8 cellular contexts compared by ENCODE assay signal in the genomic region with DNA sequence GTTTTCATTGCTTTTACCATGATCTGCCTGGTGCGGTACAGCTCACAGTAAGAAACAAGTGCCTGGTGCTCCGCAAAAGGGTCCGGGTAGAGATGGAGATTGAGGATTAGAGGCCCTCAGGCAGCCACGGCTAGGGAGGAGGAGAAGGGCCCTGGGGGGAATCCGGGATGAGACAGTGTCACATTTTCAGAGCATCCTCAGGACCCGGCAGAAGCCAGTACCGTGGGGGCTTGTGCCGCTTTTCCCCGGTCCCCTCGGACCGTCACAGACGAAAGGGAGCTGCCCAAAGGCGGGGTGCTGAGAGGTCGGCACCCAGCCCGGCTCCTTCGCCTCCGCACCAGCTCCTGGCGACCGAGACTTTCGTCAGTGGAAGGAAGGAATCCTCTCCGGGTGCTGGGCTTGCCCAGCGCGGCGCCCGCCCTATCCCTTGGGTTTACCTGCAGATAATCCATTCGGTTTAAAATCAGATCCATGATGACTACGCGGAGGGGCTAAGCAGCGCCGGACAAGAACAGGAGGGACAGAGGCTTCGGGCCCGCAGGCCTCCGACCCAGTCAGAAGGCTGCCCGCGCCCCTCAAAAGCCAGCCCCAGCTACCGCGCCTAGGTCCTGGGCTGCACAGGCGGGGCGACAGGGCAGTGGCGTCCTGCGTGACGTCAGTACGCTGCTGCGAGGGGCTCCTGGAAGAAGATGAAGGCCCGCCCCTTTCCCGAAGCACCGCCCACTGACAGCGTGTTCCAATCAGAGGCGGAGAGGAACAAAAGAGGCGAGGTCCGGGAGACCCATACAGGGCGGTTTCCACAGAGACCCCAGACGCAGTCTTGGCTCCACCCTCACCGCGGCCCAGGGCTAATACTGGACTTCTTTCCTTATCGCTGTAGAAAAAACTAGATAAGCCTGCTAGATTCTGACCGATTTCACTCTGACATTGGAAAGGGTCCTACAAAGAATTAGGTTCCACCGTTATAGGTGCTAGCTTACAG. TPM values are rescaled to one million over a fixed set of nuclear protein-coding genes. Genes with fewer than 3 reads are reported as not detected.
A peak's percentile ranks its signal among the peaks of the same experiment; 100 is the strongest.
DNase-seq lines count a peak whose midpoint lies in the region; ATAC-seq and TF ChIP-seq lines count a peak whose summit lies in the region.

Gene BBS7 (minus strand): TSS at position 634 of the 982 bp plus-strand sequence. CDS start 161 bp downstream, at position 473.

- H3K9me3 ChIP-seq in cardiac muscle cell (ENCODE audit: low read depth) (no peaks in the 10 kb centered on the region), parathyroid adenoma (ENCODE audit: control insufficient read depth, low read length) (no peaks in the 10 kb centered on the region), tibial nerve (peaks cover 0 to 7% (median 3%) of the 10 kb centered on the region in 4 donors)

- ATAC-seq in HG02798 (IDR thresholded peaks at IDR 0.05; ENCODE audit: poor library complexity, unreplicated experiment) (peak; percentile 99), T-cell (replicated peaks in 1 of 4) (peak; percentile 97 to 100 (median 100))

- POLR2A ChIA-PET in T-cell (lab: Charles Lee), result no interaction called here

- no peak for TF ChIP-seq CTCF in GM12875 (IDR thresholded peaks at IDR 0.05; ENCODE audit: borderline replicate concordance, insufficient read depth, low read depth, low read length)
- no peak for TF ChIP-seq CTCF in cardiac muscle cell (IDR thresholded peaks at IDR 0.05; ENCODE audit: low read depth, low read length)
- no peak for TF ChIP-seq CTCF in parathyroid adenoma (IDR thresholded peaks at IDR 0.05)
- peak in 1 of 5 experiments; percentile 8 for TF ChIP-seq CTCF in tibial nerve (IDR thresholded peaks at IDR 0.05)

- H3K4me3 Mint-ChIP-seq in T-cell, result peak within 1 kb of the TSS; percentile 95 to 97 (median 97)

- 0 to 1% (median 0%) methylated on average over 52 to 58 of the region's 58 CpGs for WGBS in adipose tissue, 3 donors
- 1% methylated on average over 40 to 57 of the region's 58 CpGs for WGBS in tibial nerve, 2 donors

- H3K4me2 ChIP-seq in parathyroid adenoma (ENCODE audit: low read length), result peak within 1 kb of the TSS; percentile 89

- H3K36me3 ChIP-seq in cardiac muscle cell (no peaks in the 10 kb centered on the region), parathyroid adenoma (ENCODE audit: control insufficient read depth, insufficient read depth, low read length) (no peaks in the 10 kb centered on the region), tibial nerve (peaks cover 0 to 26% (median 0%) of the 10 kb centered on the region in 3 donors)

- DNase-seq in NCI-H1436 treated with DMSO at 0.1 percent for 48 hours (lab: John Stamatoyannopoulos, UW), result peak; percentile 87
- peak; percentile 84 to 97 (median 93) for DNase-seq in T-cell
- peak; percentile 98 to 99 for DNase-seq in cardiac muscle cell (ENCODE audit: low read depth in 1 of 2, low spot score in 1 of 2)
- DNase-seq in tibial nerve (ENCODE audit: low spot score in 2 of 2), result peak; percentile 98 to 99

- H2AFZ ChIP-seq in parathyroid adenoma, result peak within 1 kb of the TSS; percentile 90

- H3K27me3 ChIP-seq in cardiac muscle cell, result no peaks in the 10 kb centered on the region
- no peaks in the 10 kb centered on the region for H3K27me3 ChIP-seq in parathyroid adenoma (ENCODE audit: control insufficient read depth, insufficient read depth, low read length)
- no peaks in the 10 kb centered on the region for H3K27me3 ChIP-seq in tibial nerve

- TF ChIP-seq POLR2A in tibial nerve (IDR thresholded peaks at IDR 0.05), result peak; percentile 58 to 93

- H3K4me1 Mint-ChIP-seq in T-cell, result peaks cover 21 to 26% (median 21%) of the 10 kb centered on the region in 3 donors

- H3K4me1 ChIP-seq in cardiac muscle cell (ENCODE audit: low read depth) (peaks cover 6% of the 10 kb centered on the region), parathyroid adenoma (no peaks in the 10 kb centered on the region), tibial nerve (peaks cover 0 to 16% (median 7%) of the 10 kb centered on the region in 4 donors)

- H3K27ac ChIP-seq in adipose tissue (ENCODE audit: low read depth, low read length) (peak within 1 kb of the TSS; percentile 40), cardiac muscle cell (peak within 1 kb of the TSS; percentile 64), parathyroid adenoma (peak within 1 kb of the TSS; percentile 80), tibial nerve (peak within 1 kb of the TSS; percentile 85 to 97 (median 96))

- H3K4me3 ChIP-seq in GM12875 (ENCODE audit: low read depth, low read length) (peak within 1 kb of the TSS; percentile 88), cardiac muscle cell (peak within 1 kb of the TSS; percentile 66), parathyroid adenoma (ENCODE audit: low read depth, low read length) (peak within 1 kb of the TSS; percentile 84), tibial nerve (peak within 1 kb of the TSS; percentile 65 to 85 (median 74))

- H3K79me2 ChIP-seq in parathyroid adenoma, result no peaks in the 10 kb centered on the region

- peak in 1 of 2 donors; percentile 97 for TF ChIP-seq EP300 in tibial nerve (IDR thresholded peaks at IDR 0.05)

- peaks cover 14% of the 10 kb centered on the region for H3K36me3 Mint-ChIP-seq in T-cell

- H3K9ac ChIP-seq in parathyroid adenoma, result peak within 1 kb of the TSS; percentile 7

- peak within 1 kb of the TSS; percentile 77 to 91 for H3K27ac Mint-ChIP-seq in T-cell

- H3K9me3 Mint-ChIP-seq in T-cell, result no peaks in the 10 kb centered on the region

- CTCF ChIA-PET in T-cell (lab: Charles Lee), result interaction anchor here in 1 of 2 donors (0.6 to 1.5 kb wide), 4 partner anchors 28 to 564 kb away, joined by 3 to 5 read pairs (median 4); no protein-coding TSS in a partner anchor

- H3K27me3 Mint-ChIP-seq in T-cell, result peaks cover 15 to 18% of the 10 kb centered on the region in 2 donors

RNA-seq across cellular contexts. Expression of gene BBS7, which starts in this region (rescaled TPM):
- total RNA-seq in T-cell (10 to 100 TPM in 2 of 5 donors, 1 to 10 TPM in 3; 6.2 to 10.8 (median 8.7) TPM), cardiac muscle cell (15.4 and 22.7 TPM in 2 replicates), tibial nerve (10 to 100 TPM; 19.4 to 25.8 (median 23.6) TPM)
- polyA plus RNA-seq in adipose tissue (1 to 10 TPM; 3.8 to 8.5 (median 6.5) TPM), cardiac muscle cell (12.9 and 15.0 TPM in 2 replicates)

Comparison
In these comparisons a context has a peak if more than half of its experiments do, and no peak if none do; other contexts are left out.
1. Peak in every context shown above with its lines: DNase-seq, ATAC-seq, H3K4me3 ChIP-seq and H3K27ac ChIP-seq.
2. H3K27ac ChIP-seq: peak in every context shown above with its lines; median percentile 96 in tibial nerve; 80 in parathyroid adenoma; 64 in cardiac muscle cell; 40 in adipose tissue.